7 cellular contexts compared by ENCODE assay signal in the genomic region with DNA sequence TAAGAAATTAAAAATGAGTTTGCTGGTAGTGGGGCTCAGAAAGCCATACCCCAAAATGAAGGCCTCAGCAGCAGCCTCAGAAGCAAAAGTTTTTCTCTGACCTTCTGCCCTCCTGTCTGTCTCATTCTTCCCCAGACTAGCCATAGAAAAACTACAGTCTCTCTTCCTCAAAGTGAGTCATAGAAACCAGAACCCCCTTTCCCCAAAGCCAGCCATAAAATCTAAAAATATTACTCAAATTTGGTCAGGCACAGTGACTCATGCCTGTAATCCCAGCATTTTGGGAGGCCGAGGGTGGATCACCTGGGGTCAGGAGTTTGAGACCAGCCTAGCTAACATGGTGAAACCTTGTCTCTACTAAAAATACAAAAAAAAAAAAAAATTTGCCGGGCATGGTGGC. TPM values are rescaled to one million over a fixed set of nuclear protein-coding genes. Genes with fewer than 3 reads are reported as not detected.
DNase-seq lines count a peak whose midpoint lies in the region; ATAC-seq and TF ChIP-seq lines count a peak whose summit lies in the region.
"Not testable (repeated sequence)": the region's sequence is repeated elsewhere in the genome, so short reads cannot be mapped to it uniquely, and the experiment has no call there.

No MANE protein-coding gene starts in this region.

- not testable (repeated sequence) for TF ChIP-seq CTCF in PC-9 (conservative IDR thresholded peaks at IDR 0.05); brain microvascular endothelial cell (IDR thresholded peaks at IDR 0.05; ENCODE audit: low read depth, low read length, missing control alignments); fibroblast of villous mesenchyme (IDR thresholded peaks at IDR 0.05; ENCODE audit: insufficient read depth, low read depth, low read length); psoas muscle (IDR thresholded peaks at IDR 0.05)

- H3K4me1 Mint-ChIP-seq in activated CD4-positive, alpha-beta memory T cell treated with anti-CD3 and anti-CD28 coated beads for 36 hours (ENCODE audit: low read depth): peaks cover 11% of the 10 kb centered on the region

- not testable (repeated sequence) for H3K27me3 Mint-ChIP-seq in activated CD4-positive, alpha-beta memory T cell treated with anti-CD3 and anti-CD28 coated beads for 36 hours

- not testable (repeated sequence) for H3K36me3 ChIP-seq in PC-9 (ENCODE audit: low read depth); brain microvascular endothelial cell (replicated peaks)
- H3K36me3 ChIP-seq in psoas muscle (ENCODE audit: insufficient read depth in 1 of 2, low read depth in 1 of 2): peaks cover 0 to 17% of the 10 kb centered on the region in 2 donors

- peak overlapping the region; percentile 7 for H3K27ac Mint-ChIP-seq in activated CD4-positive, alpha-beta memory T cell treated with anti-CD3 and anti-CD28 coated beads for 36 hours

- intact Hi-C loops in PC-9 (cut with micrococcal nuclease; ENCODE audit: unreplicated experiment): loop anchor here (10.0 kb wide), 1 partner anchor 162 kb away; no protein-coding TSS in a partner anchor
- intact Hi-C loops in activated CD4-positive, alpha-beta memory T cell treated with anti-CD3 and anti-CD28 coated beads for 36 hours (cut with micrococcal nuclease): loop anchor here (10.0 kb wide), 1 partner anchor 1182 kb away; the partner anchor contains the start of gene B3GNT2
- intact Hi-C loops in psoas muscle (cut with DNase I): not testable (repeated sequence)

- H3F3A ChIP-seq in PC-9 (ENCODE audit: insufficient read depth, low read depth): peaks cover 57% of the 10 kb centered on the region

- H3K4me3 Mint-ChIP-seq in activated CD4-positive, alpha-beta memory T cell treated with anti-CD3 and anti-CD28 coated beads for 36 hours: not testable (repeated sequence)

- H4K20me1 ChIP-seq in PC-9 (ENCODE audit: insufficient read depth): not testable (repeated sequence)

- not testable (repeated sequence) for H3K9me3 Mint-ChIP-seq in activated CD4-positive, alpha-beta memory T cell treated with anti-CD3 and anti-CD28 coated beads for 36 hours

- not testable (repeated sequence) for ATAC-seq in psoas muscle

- POLR2A ChIA-PET in PC-9 (lab: Charles Lee; ENCODE audit: unreplicated experiment); activated CD4-positive, alpha-beta memory T cell treated with anti-CD3 and anti-CD28 coated beads for 36 hours (lab: Charles Lee): not testable (repeated sequence)

- CTCF ChIA-PET in PC-9 (lab: Charles Lee); activated CD4-positive, alpha-beta memory T cell treated with anti-CD3 and anti-CD28 coated beads for 36 hours (lab: Charles Lee): not testable (repeated sequence)

- 61 to 69% (median 64%) methylated on average over 2 of the region's 2 CpGs for WGBS in psoas muscle, 3 donors

- peaks cover 48% of the 10 kb centered on the region for H3K4me1 ChIP-seq in PC-9 (replicated peaks; ENCODE audit: insufficient read depth)
- peaks cover 26% of the 10 kb centered on the region for H3K4me1 ChIP-seq in psoas muscle

- not testable (repeated sequence) for H2AFZ ChIP-seq in PC-9

- H3K27me3 ChIP-seq in PC-9 (ENCODE audit: insufficient read depth, low read depth); brain microvascular endothelial cell (replicated peaks); psoas muscle (ENCODE audit: insufficient read depth in 3 of 3, low read length in 2 of 3): not testable (repeated sequence)

- not testable (repeated sequence) for H3K4me3 ChIP-seq in PC-9; brain microvascular endothelial cell (ENCODE audit: low read depth, low read length); fibroblast of villous mesenchyme (ENCODE audit: low read depth, low read length)
- peak overlapping the region; percentile 23 for H3K4me3 ChIP-seq in psoas muscle

- in situ Hi-C loops in KBM-7 (cut with MboI; ENCODE audit: low pct_unique_long_range_greater_than_20kb, low sequenced_read_pairs); brain microvascular endothelial cell (cut with HindIII; ENCODE audit: low pct_ligation_motif_present, low sequenced_read_pairs): not testable (repeated sequence)

- H3K79me2 ChIP-seq in PC-9 (ENCODE audit: low read depth): peaks cover 21% of the 10 kb centered on the region

- not testable (repeated sequence) for BruUV-seq in PC-9 (replicated peaks; lab: Mats Ljungman, UMichigan)

- H3K27ac ChIP-seq in PC-9 (peak overlapping the region; percentile 98), brain microvascular endothelial cell (peak overlapping the region; percentile 36), psoas muscle (peak overlapping the region; percentile 61)

- DNase-seq in GM03348 (ENCODE audit: low spot score) (peak; percentile 47), KBM-7 (peak; percentile 65), PC-9 (peak; percentile 46 to 87), brain microvascular endothelial cell (peak; percentile 63), fibroblast of villous mesenchyme (ENCODE audit: low read depth) (peak; percentile 80)
- DNase-seq in activated CD4-positive, alpha-beta memory T cell treated with anti-CD3 and anti-CD28 coated beads for 36 hours: peak; percentile 31
- DNase-seq in psoas muscle: not testable (repeated sequence)

- H3K4me2 ChIP-seq in PC-9: peak overlapping the region; percentile 53

- H3K36me3 Mint-ChIP-seq in activated CD4-positive, alpha-beta memory T cell treated with anti-CD3 and anti-CD28 coated beads for 36 hours: not testable (repeated sequence)

- not testable (repeated sequence) for H3K9me2 ChIP-seq in PC-9 (ENCODE audit: insufficient read depth)

- not testable (repeated sequence) for H3K9me3 ChIP-seq in PC-9 (ENCODE audit: insufficient read depth, low read depth); psoas muscle

RNA-seq across cellular contexts. Expression of gene PEX13, which starts 5.2 kb away (rescaled TPM):
- total RNA-seq in PC-9 (2021) (28.4 and 32.4 TPM in 2 replicates), fibroblast of villous mesenchyme (28.7 and 42.3 TPM in 2 replicates), psoas muscle (10 to 100 TPM; 20.9 to 29.2 (median 22.5) TPM)
- total RNA-seq in activated CD4-positive, alpha-beta memory T cell treated with anti-CD3 and anti-CD28 coated beads for 36 hours: 10 to 100 TPM; 18.4 to 18.7 TPM
- polyA plus RNA-seq in psoas muscle: 10 to 100 TPM; 11.3 to 23.5 (median 13.8) TPM

RNA-seq across cellular contexts. Expression of gene PUS10, which starts 5.8 kb away (rescaled TPM):
- total RNA-seq in PC-9 (2021): 4.5 and 5.1 TPM in 2 replicates
- total RNA-seq in activated CD4-positive, alpha-beta memory T cell treated with anti-CD3 and anti-CD28 coated beads for 36 hours: 1 to 10 TPM; 8.1 to 8.9 TPM
- 4.2 and 7.8 TPM in 2 replicates for total RNA-seq in fibroblast of villous mesenchyme
- total RNA-seq in psoas muscle: 1 to 10 TPM; 1.8 to 5.1 (median 3.8) TPM
- 1 to 10 TPM; 1.4 to 2.9 (median 1.6) TPM for polyA plus RNA-seq in psoas muscle

RNA-seq across cellular contexts. Expression of gene SANBR, which starts 53.4 kb away (rescaled TPM):
- 12.6 and 13.8 TPM in 2 replicates for total RNA-seq in PC-9 (2021)
- 1 to 10 TPM; 5.3 to 5.9 TPM for total RNA-seq in activated CD4-positive, alpha-beta memory T cell treated with anti-CD3 and anti-CD28 coated beads for 36 hours
- total RNA-seq in fibroblast of villous mesenchyme: 13.2 and 16.0 TPM in 2 replicates
- total RNA-seq in psoas muscle: 1 to 10 TPM; 2.3 to 5.0 (median 2.9) TPM
- polyA plus RNA-seq in psoas muscle: 1 to 10 TPM; 1.6 to 2.3 (median 1.6) TPM

Comparison
In these comparisons a context has a peak if more than half of its experiments do, and no peak if none do; other contexts are left out.
1. H3K27ac ChIP-seq: peak in every context shown above with its lines; median percentile 98 in PC-9; 61 in psoas muscle; 36 in brain microvascular endothelial cell.